Comparison of ENCODE assay signal across 18 cellular contexts in the genomic region with DNA sequence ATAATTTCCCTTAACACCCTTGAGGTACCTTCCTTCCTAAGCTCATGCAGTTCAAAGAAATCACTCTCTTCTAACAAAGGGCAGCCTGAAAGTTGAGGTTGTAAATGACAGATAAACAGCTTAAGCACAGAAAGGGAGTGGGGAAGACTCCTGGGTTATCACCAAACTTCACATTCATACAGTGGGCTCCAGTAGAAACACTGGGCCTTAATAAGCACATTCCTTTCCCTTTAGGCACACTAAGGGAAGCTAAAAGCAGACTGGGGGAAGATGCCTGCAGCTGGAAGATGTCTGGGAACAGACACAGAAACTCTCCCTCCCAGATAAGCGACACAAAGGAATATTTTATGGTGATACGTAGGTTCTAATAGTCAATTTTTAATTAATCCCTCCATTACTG.
"Had no signal": no experiment of that assay in that cellular context is flagged by ENCODE, and none has a peak within 500 bp of the region (broad histone marks: within the 10 kb centered on the region; RNA-seq: fewer than 3 reads in every experiment).

No MANE protein-coding gene starts in this region.

- H3K4me3 ChIP-seq: lung, pancreas, right lobe of liver, testis had no signal

- H3K9me3 ChIP-seq: pancreas, right lobe of liver, testis had no signal

- H3K4me1 ChIP-seq: pancreas, right lobe of liver, testis had no signal

- H3K36me3 ChIP-seq: pancreas, right lobe of liver had no signal

- ATAC-seq: activated CD8-positive, alpha-beta T cell treated with anti-CD3 and anti-CD28 coated beads, Interleukin-2, amount 10 ng/mL, durations not matched to agents 7 days and 5 days; left colon; naive thymus-derived CD8-positive, alpha-beta T cell; pancreas; right lobe of liver; stimulated activated memory B cell treated with anti-CD40 and anti-IgM and Interleukin-4, amounts not matched to agents 10 μg/mL and 1 μg/mL and 100 μg/mL, for 72 hours had no signal

- DNase-seq: activated CD4-positive, alpha-beta T cell treated with anti-CD3 and anti-CD28 coated beads, Interleukin-2, amount 10 ng/mL, durations not matched to agents 7 days and 5 days; activated CD8-positive, alpha-beta T cell treated with anti-CD3 and anti-CD28 coated beads, Interleukin-2, amount 10 ng/mL, durations not matched to agents 7 days and 5 days; activated naive CD4-positive, alpha-beta T cell treated with Interleukin-2 at 50 U/mL for 16 hours; activated naive CD8-positive, alpha-beta T cell treated with anti-CD3 and anti-CD28 coated beads, Interleukin-2, amount 10 ng/mL, durations not matched to agents 7 days and 5 days; activated T-cell treated with anti-CD3 and anti-CD28 coated beads, Interleukin-2, amount 50 U/mL, for 24 hours; amygdala; central memory CD4-positive, alpha-beta T cell; erythroblast; left colon; naive thymus-derived CD8-positive, alpha-beta T cell; pancreas; right lobe of liver; stimulated activated CD4-positive, alpha-beta T cell treated with anti-CD3 and anti-CD28 coated beads, Interleukin-4, amount 100 ng/mL, for 4 hours; T-helper 1 cell; T1000; testis had no signal

- H3K27me3 ChIP-seq: pancreas, right lobe of liver, testis had no signal

- H3K27ac ChIP-seq: pancreas, right lobe of liver, testis had no signal
